In genomic region chr14:97390031-97390729, GRCh38 we compare ENCODE assay signal across 23 cellular contexts.
A peak's percentile ranks its signal among the peaks of the same experiment; 100 is the strongest.
DNase-seq lines count a peak whose midpoint lies in the region; ATAC-seq, FAIRE-seq and TF ChIP-seq lines count a peak whose summit lies in the region.
"Had no signal": no experiment of that assay in that cellular context is flagged by ENCODE, and none has a peak within 500 bp of the region (broad histone marks: within the 10 kb centered on the region; RNA-seq: fewer than 3 reads in every experiment).

No MANE protein-coding gene starts in this region.

- H3K27me3 ChIP-seq in MG63, result no peaks in the 10 kb centered on the region
- peaks cover 17% of the 10 kb centered on the region for H3K27me3 ChIP-seq in gastroesophageal sphincter
- H3K27me3 ChIP-seq in right cardiac atrium (ENCODE audit: control insufficient read depth, insufficient read depth), result no peaks in the 10 kb centered on the region
- H3K27me3 ChIP-seq in pancreas, result no peaks in the 10 kb centered on the region
- H3K27me3 ChIP-seq in mesendoderm (ENCODE audit: insufficient read depth, low read length, poor library complexity), result no peaks in the 10 kb centered on the region

- H4K8ac ChIP-seq in mesendoderm (ENCODE audit: low read depth, low read length), result no peak overlapping the region

- no peak overlapping the region for H3K18ac ChIP-seq in mesendoderm (ENCODE audit: low read length)

- H3K4me2 ChIP-seq in mesendoderm (ENCODE audit: low read length), result no peak overlapping the region
- H3K4me2 ChIP-seq: PC-9 had no signal

- H3K36me3 ChIP-seq in MG63, result no peaks in the 10 kb centered on the region
- no peaks in the 10 kb centered on the region for H3K36me3 ChIP-seq in gastroesophageal sphincter
- no peaks in the 10 kb centered on the region for H3K36me3 ChIP-seq in pancreas
- no peaks in the 10 kb centered on the region for H3K36me3 ChIP-seq in mesendoderm (ENCODE audit: control insufficient read depth, insufficient read depth, low read length)

- H2AK5ac ChIP-seq in mesendoderm (ENCODE audit: low read length), result no peak overlapping the region

- ATAC-seq in gastroesophageal sphincter (peak; percentile 85), right cardiac atrium (peak; percentile 69 to 84), pancreas (peak in 3 of 4 donors; percentile 12 to 17 (median 12)), HG03442 (IDR thresholded peaks at IDR 0.05; ENCODE audit: unreplicated experiment) (no peak), GM18867 (IDR thresholded peaks at IDR 0.05; ENCODE audit: unreplicated experiment) (no peak)
- ATAC-seq: K562 had no signal

- H3K79me2 ChIP-seq in mesendoderm (ENCODE audit: control insufficient read depth, insufficient read depth, low read length), result no peaks in the 10 kb centered on the region

- FAIRE-seq in pancreas (lab: Jason Lieb, UNC) (no peak), GM12892 (lab: Jason Lieb, UNC) (no peak)
- FAIRE-seq: GM18507, HTR-8/SVneo, K562 had no signal

- peak; percentile 3 for DNase-seq in MG63
- DNase-seq in right cardiac atrium, result peak in 2 of 3 donors; percentile 38 to 61
- DNase-seq in pancreas, result no peak
- DNase-seq in mesendoderm, result no peak
- DNase-seq in GM12892 (ENCODE audit: insufficient read length), result no peak
- DNase-seq: DMS153, DND-41, GM23248, H7, Kasumi-1, NCI-H1105 treated with DMSO at 0.1 percent for 48 hours, NCI-H146, NCI-H1930, NCI-H446, NCI-H526, PC-9, SHP77 had no signal

- TF ChIP-seq EP300 in gastroesophageal sphincter (IDR thresholded peaks at IDR 0.05), result no peak

- H3K56ac ChIP-seq in mesendoderm (ENCODE audit: low read length), result no peak overlapping the region

- H3K9ac ChIP-seq in mesendoderm (ENCODE audit: low read length), result no peak overlapping the region
- H3K9ac ChIP-seq: GM23248 had no signal

- H3K23ac ChIP-seq in mesendoderm (ENCODE audit: low read length), result no peak overlapping the region

- no peak overlapping the region for H2BK15ac ChIP-seq in mesendoderm (replicated peaks; ENCODE audit: low read depth)

- no peak overlapping the region for H2BK5ac ChIP-seq in mesendoderm (ENCODE audit: low read length)

- H3K9me3 ChIP-seq in MG63 (no peaks in the 10 kb centered on the region), gastroesophageal sphincter (no peaks in the 10 kb centered on the region), right cardiac atrium (ENCODE audit: control insufficient read depth, low read length) (no peaks in the 10 kb centered on the region), pancreas (no peaks in the 10 kb centered on the region)

- WGBS in gastroesophageal sphincter (ENCODE audit: low coverage in 1 of 2), 2 donors, result 34 to 48% methylated on average over 3 of the region's 5 CpGs
- 59% methylated on average over 5 of the region's 5 CpGs for WGBS in right cardiac atrium
- 67 to 87% methylated on average over 5 of the region's 5 CpGs for WGBS in pancreas, 2 donors
- WGBS in mesendoderm (ENCODE audit: extremely low coverage, insufficient coverage, low lambda C conversion rate), result no CpG with 5 or more reads among the region's 5 CpGs

- TF ChIP-seq POLR2A in gastroesophageal sphincter (IDR thresholded peaks at IDR 0.05) (no peak), GM12892 (IDR thresholded peaks at IDR 0.05; ENCODE audit: low read depth, low read length) (no peak)

- intact Hi-C loops in right cardiac atrium (cut with DNase I), result no loop called here
- intact Hi-C loops in pancreas (cut with DNase I), result no loop called here

- no peak overlapping the region for H2BK120ac ChIP-seq in mesendoderm (ENCODE audit: low read depth, low read length)

- H4K5ac ChIP-seq in mesendoderm (ENCODE audit: low read length), result no peak overlapping the region

- TF ChIP-seq CTCF in gastroesophageal sphincter (IDR thresholded peaks at IDR 0.05) (peak in 1 of 4 experiments; percentile 5), pancreas (IDR thresholded peaks at IDR 0.05) (no peak)

- H3K4ac ChIP-seq in mesendoderm (ENCODE audit: low read depth, low read length), result no peak overlapping the region

- H3K27ac ChIP-seq in gastroesophageal sphincter (peak overlapping the region in 2 of 4 donors; percentile 41 to 43), right cardiac atrium (ENCODE audit: low read length) (no peak overlapping the region), pancreas (no peak overlapping the region), mesendoderm (ENCODE audit: low read depth, low read length) (no peak overlapping the region)
- H3K27ac ChIP-seq: GM23248, PC-9 had no signal

- H3K79me1 ChIP-seq in mesendoderm (ENCODE audit: low read length), result no peaks in the 10 kb centered on the region

- no peak overlapping the region for H3K4me3 ChIP-seq in MG63
- no peak overlapping the region for H3K4me3 ChIP-seq in gastroesophageal sphincter
- H3K4me3 ChIP-seq in right cardiac atrium (ENCODE audit: low read length), result no peak overlapping the region
- H3K4me3 ChIP-seq in pancreas, result no peak overlapping the region
- H3K4me3 ChIP-seq in mesendoderm (ENCODE audit: low read length), result no peak overlapping the region
- H3K4me3 ChIP-seq: GM23248, K562, PC-9 had no signal

- H3K4me1 ChIP-seq in gastroesophageal sphincter, result no peaks in the 10 kb centered on the region
- H3K4me1 ChIP-seq in right cardiac atrium (ENCODE audit: control insufficient read depth, insufficient read depth, low read length), result no peaks in the 10 kb centered on the region
- H3K4me1 ChIP-seq in pancreas, result no peaks in the 10 kb centered on the region
- no peaks in the 10 kb centered on the region for H3K4me1 ChIP-seq in mesendoderm (ENCODE audit: control insufficient read depth, low read depth, low read length)

Comparison
In these comparisons a context has a peak if more than half of its experiments do, and no peak if none do; other contexts are left out.
1. DNase-seq: peak in MG63 (single experiment) and right cardiac atrium (2 of 3); none in pancreas (0 of 6), mesendoderm (single experiment) and GM12892 (single experiment).
2. ATAC-seq: peak in gastroesophageal sphincter (single experiment), right cardiac atrium (2 of 2) and pancreas (3 of 4); none in HG03442 (single experiment) and GM18867 (single experiment).